Comparison of ENCODE assay signal across 21 cellular contexts in the genomic region with DNA sequence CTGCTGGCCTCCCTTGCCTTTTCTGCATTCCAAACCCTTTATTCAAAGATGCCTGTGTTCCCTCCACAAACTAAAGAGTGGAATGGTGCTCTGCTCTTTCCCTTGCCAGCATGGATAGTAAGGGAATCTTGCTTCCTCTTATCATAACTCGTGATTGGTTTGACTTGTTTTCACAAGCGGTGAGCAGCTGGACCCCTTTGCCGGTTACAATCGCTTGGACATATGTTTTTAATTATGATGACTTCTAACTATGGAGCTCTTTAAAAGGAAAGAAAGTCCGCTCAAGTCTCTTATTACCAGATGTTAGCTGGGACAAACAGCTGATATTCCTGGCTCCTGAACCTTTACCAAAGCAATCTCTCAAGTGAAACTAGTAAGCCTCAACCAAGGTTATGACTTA.
DNase-seq lines count a peak whose midpoint lies in the region; ATAC-seq, FAIRE-seq and TF ChIP-seq lines count a peak whose summit lies in the region.
"Had no signal": no experiment of that assay in that cellular context is flagged by ENCODE, and none has a peak within 500 bp of the region (broad histone marks: within the 10 kb centered on the region; RNA-seq: fewer than 3 reads in every experiment).

No MANE protein-coding gene starts in this region.

- H3K27me3 Mint-ChIP-seq in astrocyte (ENCODE audit: low read depth, unreplicated experiment): peaks cover 2% of the 10 kb centered on the region
- H3K27me3 Mint-ChIP-seq: B cell, IgD-negative memory B cell had no signal

- no peak overlapping the region for H3K4me3 ChIP-seq in astrocyte (ENCODE audit: insufficient read depth, low read depth, low read length)
- H3K4me3 ChIP-seq in fibroblast of the aortic adventitia (ENCODE audit: low read depth, low read length): no peak overlapping the region
- no peak overlapping the region for H3K4me3 ChIP-seq in A673 (ENCODE audit: low read depth, low read length, poor library complexity, severe bottlenecking)
- H3K4me3 ChIP-seq: BLaER1 treated with 17β-estradiol and CSF1 and Interleukin-3, amounts not matched to agents 10 nM and 100 nM; GM23338 had no signal

- no peak overlapping the region for H3K27ac Mint-ChIP-seq in astrocyte (ENCODE audit: unreplicated experiment)
- H3K27ac Mint-ChIP-seq: B cell; CD8-positive, alpha-beta T cell; GM23338; HFFc6; IgD-negative memory B cell had no signal

- FAIRE-seq in astrocyte (lab: Jason Lieb, UNC): no peak
- FAIRE-seq: G401.6, GM12891, GM19239, HepG2 had no signal

- H3K9me3 ChIP-seq in astrocyte (ENCODE audit: insufficient read depth, low read depth, low read length) (no peaks in the 10 kb centered on the region), A673 (ENCODE audit: low read depth, low read length, poor library complexity, severe bottlenecking) (peaks cover 24% of the 10 kb centered on the region)
- H3K9me3 ChIP-seq: BLaER1 treated with 17β-estradiol and CSF1 and Interleukin-3, amounts not matched to agents 10 nM and 100 nM had no signal

- no peaks in the 10 kb centered on the region for H3K4me1 ChIP-seq in astrocyte (ENCODE audit: insufficient read depth, low read length)
- H3K4me1 ChIP-seq in A673 (ENCODE audit: insufficient read depth, low read length, poor library complexity, severe bottlenecking): no peaks in the 10 kb centered on the region
- H3K4me1 ChIP-seq: BLaER1 treated with 17β-estradiol and CSF1 and Interleukin-3, amounts not matched to agents 10 nM and 100 nM had no signal

- POLR2A ChIA-PET in A673 (lab: Charles Lee; ENCODE audit: low non-redundant PET): no interaction called here

- no peaks in the 10 kb centered on the region for H3K36me3 Mint-ChIP-seq in astrocyte (ENCODE audit: low read depth, unreplicated experiment)
- H3K36me3 Mint-ChIP-seq: CD8-positive, alpha-beta T cell had no signal

- DNase-seq in DMS 273 (lab: John Stamatoyannopoulos, UW; ENCODE audit: unreplicated experiment): peak; percentile 41
- no peak for DNase-seq in DMS 273 treated with DMSO at 0.1 percent for 48 hours (lab: John Stamatoyannopoulos, UW)
- DNase-seq in astrocyte (ENCODE audit: low read depth): peak; percentile 3
- DNase-seq in fibroblast of the aortic adventitia (ENCODE audit: low read depth): peak; percentile 2
- no peak for DNase-seq in A673 (ENCODE audit: low spot score)
- DNase-seq: Calu3; CD8-positive, alpha-beta T cell; H7; HFFc6; KBM-7 had no signal

- ATAC-seq in GM21367 (IDR thresholded peaks at IDR 0.05; ENCODE audit: unreplicated experiment): no peak
- no peak for ATAC-seq in HG03025 (IDR thresholded peaks at IDR 0.05; ENCODE audit: low FRiP score, unreplicated experiment)
- ATAC-seq: CD8-positive, alpha-beta T cell; GM23338; HCT116; HepG2 had no signal

- H3K4me2 ChIP-seq in astrocyte (ENCODE audit: low read length): no peak overlapping the region
- H3K4me2 ChIP-seq: BLaER1 treated with 17β-estradiol and CSF1 and Interleukin-3, amounts not matched to agents 10 nM and 100 nM; GM23338 had no signal

- H3K4me1 Mint-ChIP-seq in astrocyte (ENCODE audit: low read depth, unreplicated experiment): no peaks in the 10 kb centered on the region
- H3K4me1 Mint-ChIP-seq: B cell, GM23338, IgD-negative memory B cell had no signal

- CTCF ChIA-PET in A673 (lab: Charles Lee): no interaction called here

- H3K27me3 ChIP-seq in astrocyte (ENCODE audit: insufficient read depth, low read length): no peaks in the 10 kb centered on the region
- H3K27me3 ChIP-seq in A673 (replicated peaks; ENCODE audit: insufficient read depth, low read depth, low read length, poor library complexity): no peaks in the 10 kb centered on the region
- H3K27me3 ChIP-seq: BLaER1 treated with 17β-estradiol and CSF1 and Interleukin-3, amounts not matched to agents 10 nM and 100 nM had no signal

- no peak overlapping the region for H3K9ac ChIP-seq in astrocyte (ENCODE audit: low read length)
- H3K9ac ChIP-seq: BLaER1 treated with 17β-estradiol and CSF1 and Interleukin-3, amounts not matched to agents 10 nM and 100 nM had no signal

- no peaks in the 10 kb centered on the region for H4K20me1 ChIP-seq in astrocyte (ENCODE audit: insufficient read depth, low read length)
- H4K20me1 ChIP-seq: BLaER1 treated with 17β-estradiol and CSF1 and Interleukin-3, amounts not matched to agents 10 nM and 100 nM had no signal

- no TSS peak for BruUV-seq in A673 (replicated peaks; lab: Mats Ljungman, UMichigan)

- H3K9me3 Mint-ChIP-seq in astrocyte (ENCODE audit: unreplicated experiment): peaks cover 4% of the 10 kb centered on the region

- H3K27ac ChIP-seq in astrocyte (ENCODE audit: low read depth, low read length): no peak overlapping the region
- no peak overlapping the region for H3K27ac ChIP-seq in A673 (ENCODE audit: low read depth, low read length, poor library complexity, severe bottlenecking)
- H3K27ac ChIP-seq: BLaER1 treated with 17β-estradiol and CSF1 and Interleukin-3, amounts not matched to agents 10 nM and 100 nM had no signal

- no peak overlapping the region for H2AFZ ChIP-seq in astrocyte (ENCODE audit: low read depth, low read length)
- H2AFZ ChIP-seq: GM23338 had no signal

- TF ChIP-seq CTCF in astrocyte (IDR thresholded peaks at IDR 0.05; ENCODE audit: insufficient read depth, low read depth, low read length) (no peak), fibroblast of the aortic adventitia (IDR thresholded peaks at IDR 0.05; ENCODE audit: insufficient read depth, low read length) (no peak), A673 (conservative IDR thresholded peaks at IDR 0.05; ENCODE audit: low read depth, low read length) (no peak)

- no peak overlapping the region for H3K4me3 Mint-ChIP-seq in astrocyte (ENCODE audit: unreplicated experiment)
- H3K4me3 Mint-ChIP-seq: B cell; CD8-positive, alpha-beta T cell; GM23338; HFFc6; IgD-negative memory B cell had no signal

- no peaks in the 10 kb centered on the region for H3K36me3 ChIP-seq in astrocyte (ENCODE audit: insufficient read depth, low read length)
- no peaks in the 10 kb centered on the region for H3K36me3 ChIP-seq in A673 (ENCODE audit: insufficient read depth, low read length, poor library complexity, severe bottlenecking)
- H3K36me3 ChIP-seq: BLaER1 treated with 17β-estradiol and CSF1 and Interleukin-3, amounts not matched to agents 10 nM and 100 nM had no signal

- no peaks in the 10 kb centered on the region for H3K79me2 ChIP-seq in astrocyte (ENCODE audit: insufficient read depth, low read length)

- intact Hi-C loops in A673 (cut with micrococcal nuclease; ENCODE audit: unreplicated experiment): no loop called here

Comparison
In these comparisons a context has a peak if more than half of its experiments do, and no peak if none do; other contexts are left out.
1. DNase-seq: peak in DMS 273 (single experiment), astrocyte (single experiment) and fibroblast of the aortic adventitia (single experiment); none in DMS 273 treated with DMSO at 0.1 percent for 48 hours (single experiment) and A673 (single experiment).